Comparison of ENCODE assay signal across 14 cellular contexts in genomic region chr7:140069298-140069949, GRCh38. TPM values are rescaled to one million over a fixed set of nuclear protein-coding genes. Genes with fewer than 3 reads are reported as not detected.
A peak's percentile ranks its signal among the peaks of the same experiment; 100 is the strongest.
DNase-seq lines count a peak whose midpoint lies in the region; ATAC-seq and TF ChIP-seq lines count a peak whose summit lies in the region.
"Had no signal": no experiment of that assay in that cellular context is flagged by ENCODE, and none has a peak within 500 bp of the region (broad histone marks: within the 10 kb centered on the region; RNA-seq: fewer than 3 reads in every experiment).

No MANE protein-coding gene starts in this region.

- intact Hi-C loops in activated CD4-positive, alpha-beta T cell treated with anti-CD3 and anti-CD28 coated beads for 36 hours (cut with DNase I, micrococcal nuclease), result loop anchor here (10.0 kb wide), 2 partner anchors 235 to 1485 kb away; partner anchors contain the start of gene AGK (in 1 of the 2)
- intact Hi-C loops in naive thymus-derived CD4-positive, alpha-beta T cell (cut with micrococcal nuclease), result loop anchor here (10.0 kb wide), 3 partner anchors 235 to 1485 kb away; partner anchors contain the start of genes ADCK2 (in 1 of the 2) and AGK (in 1 of the 2)
- intact Hi-C loops in transverse colon (cut with DNase I; ENCODE audit: low total_unique reads), result no loop called here

- peaks cover 20% of the 10 kb centered on the region for H3K9me3 Mint-ChIP-seq in activated CD4-positive, alpha-beta T cell treated with anti-CD3 and anti-CD28 coated beads for 36 hours (ENCODE audit: low read depth)
- peaks cover 19 to 25% of the 10 kb centered on the region in 2 donors for H3K9me3 Mint-ChIP-seq in activated naive CD4-positive, alpha-beta T cell treated with anti-CD3 and anti-CD28 coated beads, Interleukin-2, amount 50 U/mL, for 72 hours
- H3K9me3 Mint-ChIP-seq in naive thymus-derived CD4-positive, alpha-beta T cell, result peaks cover 9 to 33% (median 18%) of the 10 kb centered on the region in 11 donors

- no peak for TF ChIP-seq POLR2A in transverse colon (IDR thresholded peaks at IDR 0.05)

- CTCF ChIA-PET in activated CD4-positive, alpha-beta T cell treated with anti-CD3 and anti-CD28 coated beads for 36 hours (lab: Charles Lee), result no interaction called here
- CTCF ChIA-PET in naive thymus-derived CD4-positive, alpha-beta T cell (lab: Charles Lee), result no interaction called here

- H3K27me3 Mint-ChIP-seq in activated CD4-positive, alpha-beta T cell treated with anti-CD3 and anti-CD28 coated beads for 36 hours, result peaks cover 5% of the 10 kb centered on the region
- peaks cover 5% of the 10 kb centered on the region for H3K27me3 Mint-ChIP-seq in T-helper 17 cell
- H3K27me3 Mint-ChIP-seq in naive thymus-derived CD4-positive, alpha-beta T cell, result peaks cover 0 to 23% (median 0%) of the 10 kb centered on the region in 5 donors

- H3K9me3 ChIP-seq in T-helper 17 cell (ENCODE audit: control insufficient read depth, low read length, poor library complexity, severe bottlenecking) (peaks cover 7% of the 10 kb centered on the region), transverse colon (peaks cover 9 to 19% of the 10 kb centered on the region in 2 donors)
- H3K9me3 ChIP-seq in naive thymus-derived CD4-positive, alpha-beta T cell (ENCODE audit: control insufficient read depth in 2 of 3, low read length in 3 of 3), result peaks cover 0 to 7% (median 0%) of the 10 kb centered on the region in 3 experiments

- H3K27ac ChIP-seq in naive thymus-derived CD4-positive, alpha-beta T cell (ENCODE audit: low read depth, low read length), result no peak overlapping the region
- H3K27ac ChIP-seq in transverse colon, result no peak overlapping the region
- H3K27ac ChIP-seq: A549 had no signal

- no peaks in the 10 kb centered on the region for H3K4me1 ChIP-seq in naive thymus-derived CD4-positive, alpha-beta T cell (ENCODE audit: control insufficient read depth in 2 of 2, insufficient read depth in 2 of 2, low read length in 2 of 2)
- no peaks in the 10 kb centered on the region for H3K4me1 ChIP-seq in transverse colon
- H3K4me1 ChIP-seq: A549 had no signal

- peaks cover 10% of the 10 kb centered on the region for H3K4me1 Mint-ChIP-seq in activated CD4-positive, alpha-beta T cell treated with anti-CD3 and anti-CD28 coated beads for 36 hours
- peaks cover 8% of the 10 kb centered on the region for H3K4me1 Mint-ChIP-seq in T-helper 17 cell
- peaks cover 7 to 20% (median 11%) of the 10 kb centered on the region in 7 donors for H3K4me1 Mint-ChIP-seq in naive thymus-derived CD4-positive, alpha-beta T cell

- no peaks in the 10 kb centered on the region for H3K27me3 ChIP-seq in naive thymus-derived CD4-positive, alpha-beta T cell (ENCODE audit: control insufficient read depth in 2 of 2, insufficient read depth in 2 of 2, low read length in 2 of 2)
- no peaks in the 10 kb centered on the region for H3K27me3 ChIP-seq in transverse colon

- POLR2A ChIA-PET in activated CD4-positive, alpha-beta T cell treated with anti-CD3 and anti-CD28 coated beads for 36 hours (lab: Charles Lee), result no interaction called here
- POLR2A ChIA-PET in naive thymus-derived CD4-positive, alpha-beta T cell (lab: Charles Lee), result no interaction called here

- in situ Hi-C loops in transverse colon (cut with MboI; ENCODE audit: low pct_ligation_motif_present in 1 of 4, low pct_unique_long_range_greater_than_20kb in 1 of 4, low sequenced_read_pairs in 3 of 4), result loop anchor here in 1 of 4 donors (25.0 kb wide), 1 partner anchor 268 kb away; no protein-coding TSS in a partner anchor

- no peak for TF ChIP-seq CTCF in transverse colon (IDR thresholded peaks at IDR 0.05)

- WGBS in transverse colon (ENCODE audit: low coverage in 1 of 2), 2 donors, result 77 to 89% methylated on average over 4 of the region's 4 CpGs

- H3K36me3 Mint-ChIP-seq in activated CD4-positive, alpha-beta T cell treated with anti-CD3 and anti-CD28 coated beads for 36 hours (ENCODE audit: low read depth), result peaks cover 12% of the 10 kb centered on the region
- peaks cover 18 to 33% of the 10 kb centered on the region in 2 donors for H3K36me3 Mint-ChIP-seq in activated naive CD4-positive, alpha-beta T cell treated with anti-CD3 and anti-CD28 coated beads, Interleukin-2, amount 50 U/mL, for 72 hours
- peaks cover 6% of the 10 kb centered on the region for H3K36me3 Mint-ChIP-seq in T-helper 17 cell (ENCODE audit: low read depth)
- H3K36me3 Mint-ChIP-seq in naive thymus-derived CD4-positive, alpha-beta T cell, result peaks cover 10 to 27% (median 11%) of the 10 kb centered on the region in 5 donors

- no peaks in the 10 kb centered on the region for H3K36me3 ChIP-seq in naive thymus-derived CD4-positive, alpha-beta T cell (ENCODE audit: control insufficient read depth in 2 of 3, insufficient read depth in 3 of 3, low read length in 3 of 3)
- H3K36me3 ChIP-seq in transverse colon, result no peaks in the 10 kb centered on the region

- no peak for TF ChIP-seq EP300 in transverse colon (IDR thresholded peaks at IDR 0.05; ENCODE audit: low read depth)

- no peak overlapping the region for H3K27ac Mint-ChIP-seq in activated CD4-positive, alpha-beta T cell treated with anti-CD3 and anti-CD28 coated beads for 36 hours
- no peak overlapping the region for H3K27ac Mint-ChIP-seq in activated naive CD4-positive, alpha-beta T cell treated with anti-CD3 and anti-CD28 coated beads, Interleukin-2, amount 50 U/mL, for 72 hours
- H3K27ac Mint-ChIP-seq in T-helper 17 cell, result no peak overlapping the region
- H3K27ac Mint-ChIP-seq in naive thymus-derived CD4-positive, alpha-beta T cell, result peak overlapping the region in 5 of 9 donors; percentile 15 to 54 (median 39)
- H3K27ac Mint-ChIP-seq: GM23338 had no signal

- no peak overlapping the region for H3K4me3 Mint-ChIP-seq in activated CD4-positive, alpha-beta T cell treated with anti-CD3 and anti-CD28 coated beads for 36 hours
- H3K4me3 Mint-ChIP-seq in T-helper 17 cell, result no peak overlapping the region
- H3K4me3 Mint-ChIP-seq in naive thymus-derived CD4-positive, alpha-beta T cell, result peak overlapping the region in 4 of 10 donors; percentile 2 to 36 (median 4)
- H3K4me3 Mint-ChIP-seq: GM23338 had no signal

- peak; percentile 27 for DNase-seq in activated CD4-positive, alpha-beta T cell treated with anti-CD3 and anti-CD28 coated beads for 36 hours
- no peak for DNase-seq in activated CD4-positive, alpha-beta T cell treated with anti-CD3 and anti-CD28 coated beads for 4 hours
- DNase-seq in activated naive CD4-positive, alpha-beta T cell treated with anti-CD3 and anti-CD28 coated beads, Interleukin-2, amount 50 U/mL, for 72 hours (ENCODE audit: low spot score in 2 of 2), result no peak
- DNase-seq in activated naive CD4-positive, alpha-beta T cell treated with Interleukin-2 at 50 U/mL for 16 hours, result no peak
- DNase-seq in T-helper 17 cell (no peak), transverse colon (no peak)
- DNase-seq in naive thymus-derived CD4-positive, alpha-beta T cell, result peak in 3 of 9 donors; percentile 27 to 34 (median 28)
- DNase-seq: HCEC 1CT, NCI-H1105 treated with DMSO at 0.1 percent for 48 hours, NCI-H1694 had no signal

- H3K4me3 ChIP-seq in naive thymus-derived CD4-positive, alpha-beta T cell (ENCODE audit: low read length), result no peak overlapping the region
- H3K4me3 ChIP-seq in transverse colon, result no peak overlapping the region
- H3K4me3 ChIP-seq: A549, GM23338 had no signal

- ATAC-seq in activated CD4-positive, alpha-beta T cell treated with anti-CD3 and anti-CD28 coated beads for 36 hours, result peak; percentile 76
- peak; percentile 59 for ATAC-seq in activated naive CD4-positive, alpha-beta T cell treated with anti-CD3 and anti-CD28 coated beads, Interleukin-2, amount 50 U/mL, for 72 hours
- ATAC-seq in T-helper 17 cell, result peak; percentile 74
- ATAC-seq in naive thymus-derived CD4-positive, alpha-beta T cell, result no peak
- ATAC-seq in HG02981 (IDR thresholded peaks at IDR 0.05; ENCODE audit: unreplicated experiment), result no peak
- ATAC-seq: A549, GM23338, Panc1 had no signal

RNA-seq across cellular contexts. Expression of gene PARP12, which starts 6.7 kb away (rescaled TPM):
- 10 to 100 TPM; 25.7 to 28.7 TPM for total RNA-seq in activated CD4-positive, alpha-beta T cell treated with anti-CD3 and anti-CD28 coated beads for 36 hours
- 10 to 100 TPM; 37.0 to 57.6 TPM for total RNA-seq in activated naive CD4-positive, alpha-beta T cell treated with anti-CD3 and anti-CD28 coated beads, Interleukin-2, amount 50 U/mL, for 72 hours
- total RNA-seq in T-helper 17 cell (100 to 1,000 TPM; 134 to 138 TPM), transverse colon (100 to 1,000 TPM in 1 of 4 donors, 10 to 100 TPM in 3; 20.9 to 105 (median 83.9) TPM)
- 100 to 1,000 TPM in 2 of 5 experiments, 10 to 100 TPM in 3; 66.2 to 145 (median 94.5) TPM for total RNA-seq in naive thymus-derived CD4-positive, alpha-beta T cell
- polyA plus RNA-seq in naive thymus-derived CD4-positive, alpha-beta T cell, result 10 to 100 TPM; 26.2 to 28.8 TPM

Comparison
In these comparisons a context has a peak if more than half of its experiments do, and no peak if none do; other contexts are left out.
1. ATAC-seq: peak in activated CD4-positive, alpha-beta T cell treated with anti-CD3 and anti-CD28 coated beads for 36 hours (single experiment), activated naive CD4-positive, alpha-beta T cell treated with anti-CD3 and anti-CD28 coated beads, Interleukin-2, amount 50 U/mL, for 72 hours (2 of 2) and T-helper 17 cell (single experiment); none in naive thymus-derived CD4-positive, alpha-beta T cell (single experiment) and HG02981 (single experiment).
2. H3K27ac Mint-ChIP-seq: peak in naive thymus-derived CD4-positive, alpha-beta T cell (5 of 9); none in activated CD4-positive, alpha-beta T cell treated with anti-CD3 and anti-CD28 coated beads for 36 hours (single experiment), activated naive CD4-positive, alpha-beta T cell treated with anti-CD3 and anti-CD28 coated beads, Interleukin-2, amount 50 U/mL, for 72 hours (0 of 2) and T-helper 17 cell (single experiment).